Comparison of ENCODE assay signal across 1 cellular context in genomic region chr19:44499962-44500949, GRCh38.
A peak's percentile ranks its signal among the peaks of the same experiment; 100 is the strongest.
TF ChIP-seq lines count a peak whose summit lies in the region.

Gene ZNF180 (minus strand): TSS chr19:44500522. CDS start chr19:44497334, 3,188 bp downstream.

TF ChIP-seq in HepG2, 621 proteins besides CTCF, POLR2A, EP300 and RAD21 (continued from another document and continues in another):
- TF ChIP-seq NFAT5 (CRISPR knock-in tag; IDR thresholded peaks at IDR 0.05), result peak; percentile 75
- TF ChIP-seq ZNF446 (CRISPR knock-in tag; IDR thresholded peaks at IDR 0.05), result peak; percentile 52
- TF ChIP-seq THAP11 (CRISPR knock-in tag; IDR thresholded peaks at IDR 0.05), result peak; percentile 100
- no peak for TF ChIP-seq ZFP41 (CRISPR knock-in tag; IDR thresholded peaks at IDR 0.05; ENCODE audit: borderline replicate concordance)
- no peak for TF ChIP-seq ZNF33A (CRISPR knock-in tag; IDR thresholded peaks at IDR 0.05; ENCODE audit: borderline replicate concordance)
- TF ChIP-seq ZEB1 (IDR thresholded peaks at IDR 0.05; ENCODE audit: insufficient replicate concordance, low read depth), result peak; percentile 63
- TF ChIP-seq ZNF350 (CRISPR knock-in tag; IDR thresholded peaks at IDR 0.05; ENCODE audit: borderline replicate concordance, low read depth), result peak; percentile 97
- TF ChIP-seq RFXANK (CRISPR knock-in tag; IDR thresholded peaks at IDR 0.05), result peak; percentile 34; the same call in 1 of the 2 replicates
- peak; percentile 93 for TF ChIP-seq ZNF576 (CRISPR knock-in tag; IDR thresholded peaks at IDR 0.05)
- TF ChIP-seq ZNF12 (CRISPR knock-in tag; IDR thresholded peaks at IDR 0.05), result no peak
- TF ChIP-seq ZNF598 (CRISPR knock-in tag; IDR thresholded peaks at IDR 0.05; ENCODE audit: borderline replicate concordance), result peak; percentile 92
- peak; percentile 25; the same call in 1 of the 2 replicates for TF ChIP-seq TFAP4 (IDR thresholded peaks at IDR 0.05; ENCODE audit: borderline replicate concordance, low read depth)
- TF ChIP-seq ZNF546 (CRISPR knock-in tag; conservative IDR thresholded peaks at IDR 0.05), result peak; percentile 94
- TF ChIP-seq ZNF775 (CRISPR knock-in tag; IDR thresholded peaks at IDR 0.05; ENCODE audit: borderline replicate concordance), result 0 out of 2 replicates have a peak, but pooled peaks have one; percentile 73
- no peak for TF ChIP-seq DNMT3B (CRISPR knock-in tag; conservative IDR thresholded peaks at IDR 0.05)
- no peak for TF ChIP-seq HNF4G (IDR thresholded peaks at IDR 0.05; ENCODE audit: borderline replicate concordance, low read depth, low read length)
- peak; percentile 37; the same call in 1 of the 2 replicates for TF ChIP-seq HNF4G (CRISPR knock-in tag; IDR thresholded peaks at IDR 0.05; ENCODE audit: borderline replicate concordance, low read depth)
- no peak for TF ChIP-seq GTF3A (CRISPR knock-in tag; conservative IDR thresholded peaks at IDR 0.05)
- TF ChIP-seq LRRFIP1 (CRISPR knock-in tag; conservative IDR thresholded peaks at IDR 0.05), result 0 out of 2 replicates have a peak, but pooled peaks have one; percentile 25
- TF ChIP-seq DRAP1 (CRISPR knock-in tag; IDR thresholded peaks at IDR 0.05), result peak; percentile 25; the same call in 1 of the 2 replicates
- TF ChIP-seq NAIF1 (CRISPR knock-in tag; IDR thresholded peaks at IDR 0.05; ENCODE audit: borderline replicate concordance), result peak; percentile 57; the same call in 1 of the 2 replicates
- TF ChIP-seq ZBTB2 (CRISPR knock-in tag; IDR thresholded peaks at IDR 0.05; ENCODE audit: low read depth), result peak; percentile 71; the same call in 1 of the 2 replicates
- TF ChIP-seq GPN1 (CRISPR knock-in tag; IDR thresholded peaks at IDR 0.05; ENCODE audit: borderline replicate concordance), result 0 out of 2 replicates have a peak, but pooled peaks have one; percentile 32
- no peak; the same call in 1 of the 2 replicates for TF ChIP-seq JDP2 (CRISPR knock-in tag; IDR thresholded peaks at IDR 0.05; ENCODE audit: borderline replicate concordance)
- peak; percentile 73; the same call in 1 of the 2 replicates for TF ChIP-seq NFKBIZ (CRISPR knock-in tag; IDR thresholded peaks at IDR 0.05)
- TF ChIP-seq ZNF749 (CRISPR knock-in tag; IDR thresholded peaks at IDR 0.05; ENCODE audit: borderline replicate concordance), result peak; percentile 72; the same call in 1 of the 2 replicates
- peak; percentile 52 for TF ChIP-seq HOXD1 (CRISPR knock-in tag; IDR thresholded peaks at IDR 0.05)
- TF ChIP-seq ZNF121 (CRISPR knock-in tag; IDR thresholded peaks at IDR 0.05), result peak; percentile 67; the same call in 1 of the 2 replicates
- TF ChIP-seq ETV5 (CRISPR knock-in tag; IDR thresholded peaks at IDR 0.05; ENCODE audit: borderline replicate concordance), result peak; percentile 54; the same call in 1 of the 2 replicates
- TF ChIP-seq NFYB (CRISPR knock-in tag; IDR thresholded peaks at IDR 0.05), result peak; percentile 41; the same call in 1 of the 2 replicates
- peak; percentile 71 for TF ChIP-seq AGO1 (IDR thresholded peaks at IDR 0.05; ENCODE audit: low read depth, low read length, poor library complexity, severe bottlenecking)
- peak; percentile 93; the same call in 1 of the 2 replicates for TF ChIP-seq ZNF335 (CRISPR knock-in tag; IDR thresholded peaks at IDR 0.05)
- 0 out of 2 replicates have a peak, but pooled peaks have one; percentile 32 for TF ChIP-seq CBFB (CRISPR knock-in tag; IDR thresholded peaks at IDR 0.05)
- peak; percentile 63; the same call in 1 of the 2 replicates for TF ChIP-seq PHF21A (CRISPR knock-in tag; IDR thresholded peaks at IDR 0.05)
- peak; percentile 58; the same call in 1 of the 2 replicates for TF ChIP-seq SIN3B (IDR thresholded peaks at IDR 0.05; ENCODE audit: low read length)
- TF ChIP-seq GMEB2 (CRISPR knock-in tag; IDR thresholded peaks at IDR 0.05; ENCODE audit: low read depth), result no peak; the same call in 1 of the 2 replicates
- TF ChIP-seq CSRNP1 (CRISPR knock-in tag; IDR thresholded peaks at IDR 0.05), result peak; percentile 85
- TF ChIP-seq ZFP36 (IDR thresholded peaks at IDR 0.05; ENCODE audit: borderline replicate concordance, low read depth, low read length, partially characterized antibody), result no peak
- TF ChIP-seq ELF4 (CRISPR knock-in tag; IDR thresholded peaks at IDR 0.05; ENCODE audit: borderline replicate concordance), result peak; percentile 98
- TF ChIP-seq TARDBP (CRISPR knock-in tag; IDR thresholded peaks at IDR 0.05), result no peak
- peak; percentile 90 for TF ChIP-seq GMEB1 (CRISPR knock-in tag; IDR thresholded peaks at IDR 0.05; ENCODE audit: borderline replicate concordance)
- TF ChIP-seq ZSCAN20 (CRISPR knock-in tag; IDR thresholded peaks at IDR 0.05; ENCODE audit: borderline replicate concordance), result no peak
- TF ChIP-seq MXD4 (CRISPR knock-in tag; IDR thresholded peaks at IDR 0.05), result peak; percentile 96
- peak; percentile 80; the same call in 1 of the 2 replicates for TF ChIP-seq NFKB2 (CRISPR knock-in tag; IDR thresholded peaks at IDR 0.05; ENCODE audit: borderline replicate concordance)
- TF ChIP-seq ZNF276 (CRISPR knock-in tag; IDR thresholded peaks at IDR 0.05; ENCODE audit: low read depth), result 0 out of 2 replicates have a peak, but pooled peaks have one; percentile 26
